32 cellular contexts compared by ENCODE assay signal in genomic region chr12:88167384-88167783, GRCh38.
"Had no signal": no experiment of that assay in that cellular context is flagged by ENCODE, and none has a peak within 500 bp of the region (broad histone marks: within the 10 kb centered on the region; RNA-seq: fewer than 3 reads in every experiment).

No MANE protein-coding gene starts in this region.

- H3K4me1 ChIP-seq: adrenal gland, esophagus squamous epithelium, gastroesophageal sphincter had no signal

- H3K27ac ChIP-seq: adrenal gland, epithelial cell of prostate, esophagus squamous epithelium, gastroesophageal sphincter had no signal

- FAIRE-seq: bronchial epithelial cell, endometrium, endothelial cell of umbilical vein had no signal

- H3K9me3 Mint-ChIP-seq: activated CD4-positive, alpha-beta memory T cell treated with anti-CD3 and anti-CD28 coated beads for 36 hours; activated CD4-positive, alpha-beta T cell treated with anti-CD3 and anti-CD28 coated beads, Interleukin-2, amount 10 ng/mL, durations not matched to agents 24 days and 14 days; activated naive CD4-positive, alpha-beta T cell treated with anti-CD3 and anti-CD28 coated beads for 36 hours; activated naive CD4-positive, alpha-beta T cell treated with anti-CD3 and anti-CD28 coated beads, Interleukin-2, amount 50 U/mL, for 24 hours; activated naive CD8-positive, alpha-beta T cell treated with anti-CD3 and anti-CD28 coated beads for 36 hours; activated naive CD8-positive, alpha-beta T cell treated with anti-CD3 and anti-CD28 coated beads, Interleukin-2, amount 50 U/mL, for 24 hours; activated T-helper 1 cell treated with anti-CD3 and anti-CD28 coated beads, Interleukin-12 subunit alpha, Interleukin-12 subunit beta, Interleukin-2, Interleukin-4 antibody, amounts not matched to agents 30 ng/mL and 10 ng/mL and 1 ng/mL, durations not matched to agents 14 hours and 24 hours and 36 hours; activated T-helper 2 cell treated with anti-CD3 and anti-CD28 coated beads, Interferon-gamma antibody, Interleukin-2, Interleukin-4, amounts not matched to agents 10 μg/mL and 5 μg/mL and 100 μg/mL, durations not matched to agents 14 hours and 24 hours and 36 hours; brain; central memory CD8-positive, alpha-beta T cell had no signal

- H3K9me3 ChIP-seq: adrenal gland, esophagus squamous epithelium, gastroesophageal sphincter had no signal

- H3K27me3 Mint-ChIP-seq: activated CD4-positive, alpha-beta memory T cell treated with anti-CD3 and anti-CD28 coated beads for 36 hours; activated CD4-positive, alpha-beta T cell treated with anti-CD3 and anti-CD28 coated beads for 36 hours; activated CD4-positive, alpha-beta T cell treated with anti-CD3 and anti-CD28 coated beads, Interleukin-2, amount 10 ng/mL, durations not matched to agents 24 days and 14 days; activated CD8-positive, alpha-beta memory T cell treated with anti-CD3 and anti-CD28 coated beads, Interleukin-2, amount 10 ng/mL, durations not matched to agents 7 days and 5 days; activated naive CD4-positive, alpha-beta T cell treated with anti-CD3 and anti-CD28 coated beads, Interleukin-2, amount 50 U/mL, for 24 hours; activated naive CD8-positive, alpha-beta T cell treated with anti-CD3 and anti-CD28 coated beads for 36 hours; activated naive CD8-positive, alpha-beta T cell treated with anti-CD3 and anti-CD28 coated beads, Interleukin-2, amount 50 U/mL, for 24 hours; brain; central memory CD8-positive, alpha-beta T cell had no signal

- H3K27me3 ChIP-seq: adrenal gland, esophagus squamous epithelium, gastroesophageal sphincter had no signal

- H3K4me3 ChIP-seq: adrenal gland, esophagus squamous epithelium, gastroesophageal sphincter had no signal

- H3K4me3 Mint-ChIP-seq: activated CD4-positive, alpha-beta memory T cell treated with anti-CD3 and anti-CD28 coated beads for 36 hours; activated CD4-positive, alpha-beta T cell treated with anti-CD3 and anti-CD28 coated beads for 36 hours; activated CD4-positive, alpha-beta T cell treated with anti-CD3 and anti-CD28 coated beads, Interleukin-2, amount 10 ng/mL, durations not matched to agents 24 days and 14 days; activated CD8-positive, alpha-beta memory T cell treated with anti-CD3 and anti-CD28 coated beads, Interleukin-2, amount 10 ng/mL, durations not matched to agents 7 days and 5 days; activated CD8-positive, alpha-beta T cell treated with anti-CD3 and anti-CD28 coated beads, Interleukin-2, amount 10 ng/mL, durations not matched to agents 7 days and 5 days; activated naive CD4-positive, alpha-beta T cell treated with anti-CD3 and anti-CD28 coated beads for 36 hours; activated naive CD4-positive, alpha-beta T cell treated with anti-CD3 and anti-CD28 coated beads, Interleukin-2, amount 50 U/mL, for 24 hours; activated naive CD8-positive, alpha-beta T cell treated with anti-CD3 and anti-CD28 coated beads for 36 hours; activated naive CD8-positive, alpha-beta T cell treated with anti-CD3 and anti-CD28 coated beads, Interleukin-2, amount 50 U/mL, for 24 hours; activated T-helper 1 cell treated with anti-CD3 and anti-CD28 coated beads, Interleukin-12 subunit alpha, Interleukin-12 subunit beta, Interleukin-2, Interleukin-4 antibody, amounts not matched to agents 30 ng/mL and 10 ng/mL and 1 ng/mL, durations not matched to agents 14 hours and 24 hours and 36 hours; brain; central memory CD8-positive, alpha-beta T cell had no signal

- DNase-seq: activated CD4-positive, alpha-beta memory T cell treated with anti-CD3 and anti-CD28 coated beads for 36 hours; activated CD4-positive, alpha-beta T cell treated with anti-CD3 and anti-CD28 coated beads for 36 hours; activated CD4-positive, alpha-beta T cell treated with anti-CD3 and anti-CD28 coated beads, Interleukin-2, amount 10 ng/mL, durations not matched to agents 24 days and 14 days; activated CD4-positive, CD25-positive, alpha-beta regulatory T cell; activated CD4-positive, CD25-positive, alpha-beta regulatory T cell treated with anti-CD3 and anti-CD28 coated beads, Interleukin-2, amount 50 U/mL, for 72 hours; activated CD8-positive, alpha-beta memory T cell treated with anti-CD3 and anti-CD28 coated beads, Interleukin-2, amount 10 ng/mL, durations not matched to agents 7 days and 5 days; activated CD8-positive, alpha-beta memory T cell treated with anti-CD3 and anti-CD28 coated beads, Interleukin-2, amount 50 U/mL, for 4 hours; activated CD8-positive, alpha-beta T cell treated with anti-CD3 and anti-CD28 coated beads, Interleukin-2, amount 10 ng/mL, durations not matched to agents 7 days and 5 days; activated effector memory CD4-positive, alpha-beta T cell treated with anti-CD3 and anti-CD28 coated beads, Interleukin-2, amount 50 U/mL, for 16 hours; activated naive CD4-positive, alpha-beta T cell treated with anti-CD3 and anti-CD28 coated beads for 36 hours; activated naive CD8-positive, alpha-beta T cell treated with anti-CD3 and anti-CD28 coated beads for 36 hours; activated naive CD8-positive, alpha-beta T cell treated with anti-CD3 and anti-CD28 coated beads, Interleukin-2, amount 50 U/mL, for 24 hours; activated T-cell treated with anti-CD3 and anti-CD28 coated beads, Interleukin-2, amount 50 U/mL, for 1 hour; activated T-cell treated with anti-CD3 and anti-CD28 coated beads, Interleukin-2, amount 50 U/mL, for 48 hours; adrenal gland; amygdala; aorta; cortex of kidney; effector CD8-positive, alpha-beta T cell; esophagus squamous epithelium; foreskin melanocyte; T-helper 2 cell had no signal

- ATAC-seq: activated CD4-positive, alpha-beta T cell treated with anti-CD3 and anti-CD28 coated beads for 36 hours; activated CD8-positive, alpha-beta memory T cell treated with anti-CD3 and anti-CD28 coated beads, Interleukin-2, amount 10 ng/mL, durations not matched to agents 7 days and 5 days; activated CD8-positive, alpha-beta T cell treated with anti-CD3 and anti-CD28 coated beads, Interleukin-2, amount 10 ng/mL, durations not matched to agents 7 days and 5 days; activated naive CD8-positive, alpha-beta T cell treated with anti-CD3 and anti-CD28 coated beads, Interleukin-2, amount 50 U/mL, for 24 hours; gastroesophageal sphincter had no signal

- H3K27ac Mint-ChIP-seq: activated CD4-positive, alpha-beta memory T cell treated with anti-CD3 and anti-CD28 coated beads for 36 hours; activated CD4-positive, alpha-beta T cell treated with anti-CD3 and anti-CD28 coated beads for 36 hours; activated CD4-positive, alpha-beta T cell treated with anti-CD3 and anti-CD28 coated beads, Interleukin-2, amount 10 ng/mL, durations not matched to agents 24 days and 14 days; activated CD8-positive, alpha-beta memory T cell treated with anti-CD3 and anti-CD28 coated beads, Interleukin-2, amount 10 ng/mL, durations not matched to agents 7 days and 5 days; activated CD8-positive, alpha-beta T cell treated with anti-CD3 and anti-CD28 coated beads, Interleukin-2, amount 10 ng/mL, durations not matched to agents 7 days and 5 days; activated naive CD4-positive, alpha-beta T cell treated with anti-CD3 and anti-CD28 coated beads for 36 hours; activated naive CD4-positive, alpha-beta T cell treated with anti-CD3 and anti-CD28 coated beads, Interleukin-2, amount 50 U/mL, for 24 hours; activated naive CD8-positive, alpha-beta T cell treated with anti-CD3 and anti-CD28 coated beads for 36 hours; activated naive CD8-positive, alpha-beta T cell treated with anti-CD3 and anti-CD28 coated beads, Interleukin-2, amount 50 U/mL, for 24 hours; activated T-helper 1 cell treated with anti-CD3 and anti-CD28 coated beads, Interleukin-12 subunit alpha, Interleukin-12 subunit beta, Interleukin-2, Interleukin-4 antibody, amounts not matched to agents 30 ng/mL and 10 ng/mL and 1 ng/mL, durations not matched to agents 14 hours and 24 hours and 36 hours; activated T-helper 2 cell treated with anti-CD3 and anti-CD28 coated beads, Interferon-gamma antibody, Interleukin-2, Interleukin-4, amounts not matched to agents 10 μg/mL and 5 μg/mL and 100 μg/mL, durations not matched to agents 14 hours and 24 hours and 36 hours; brain had no signal

- H3K4me1 Mint-ChIP-seq: activated CD4-positive, alpha-beta T cell treated with anti-CD3 and anti-CD28 coated beads, Interleukin-2, amount 10 ng/mL, durations not matched to agents 24 days and 14 days; activated CD8-positive, alpha-beta memory T cell treated with anti-CD3 and anti-CD28 coated beads, Interleukin-2, amount 10 ng/mL, durations not matched to agents 7 days and 5 days; activated naive CD4-positive, alpha-beta T cell treated with anti-CD3 and anti-CD28 coated beads, Interleukin-2, amount 50 U/mL, for 24 hours; activated naive CD8-positive, alpha-beta T cell treated with anti-CD3 and anti-CD28 coated beads for 36 hours; activated naive CD8-positive, alpha-beta T cell treated with anti-CD3 and anti-CD28 coated beads, Interleukin-2, amount 50 U/mL, for 24 hours; brain had no signal
